7 cellular contexts compared by ENCODE assay signal in genomic region chr7:151013356-151013727, GRCh38. TPM values are rescaled to one million over a fixed set of nuclear protein-coding genes. Genes with fewer than 3 reads are reported as not detected.
DNase-seq lines count a peak whose midpoint lies in the region; ATAC-seq and TF ChIP-seq lines count a peak whose summit lies in the region.
"Had no signal": no experiment of that assay in that cellular context is flagged by ENCODE, and none has a peak within 500 bp of the region (broad histone marks: within the 10 kb centered on the region; RNA-seq: fewer than 3 reads in every experiment).

No MANE protein-coding gene starts in this region.

- WGBS in hepatocyte (ENCODE audit: low lambda C conversion rate, missing lambda C conversion rate): 25% methylated on average over 3 of the region's 25 CpGs

- H3K36me3 Mint-ChIP-seq in natural killer cell: no peaks in the 10 kb centered on the region
- H3K36me3 Mint-ChIP-seq in natural killer cell treated with Interleukin-12 subunit alpha and Interleukin-12 subunit beta and Interleukin-15 and Interleukin-18, amount 100 ng/mL, for 72 hours: no peaks in the 10 kb centered on the region

- H3K4me1 ChIP-seq in hepatocyte (ENCODE audit: insufficient read depth): peaks cover 37% of the 10 kb centered on the region

- H3K4me3 ChIP-seq in hepatocyte: no peak overlapping the region

- peak overlapping the region; percentile 67 for H3K4me3 Mint-ChIP-seq in natural killer cell
- H3K4me3 Mint-ChIP-seq in natural killer cell treated with Interleukin-12 subunit alpha and Interleukin-12 subunit beta and Interleukin-15 and Interleukin-18, amount 100 ng/mL, for 72 hours: no peak overlapping the region

- intact Hi-C loops in natural killer cell (cut with micrococcal nuclease): loop anchor here (1.0 to 10.0 kb wide), 3 partner anchors 36 to 349 kb away; partner anchors contain the start of gene KCNH2

- TF ChIP-seq CTCF in natural killer cell (IDR thresholded peaks at IDR 0.05): no peak
- no peak for TF ChIP-seq CTCF in hepatocyte (IDR thresholded peaks at IDR 0.05; ENCODE audit: poor library complexity)

- no peaks in the 10 kb centered on the region for H3K79me2 ChIP-seq in hepatocyte

- H3K9me3 ChIP-seq in hepatocyte (ENCODE audit: low read depth): no peaks in the 10 kb centered on the region

- peaks cover 56 to 84% of the 10 kb centered on the region in 2 donors for H3K4me1 Mint-ChIP-seq in natural killer cell
- peaks cover 39 to 48% of the 10 kb centered on the region in 2 donors for H3K4me1 Mint-ChIP-seq in natural killer cell treated with Interleukin-12 subunit alpha and Interleukin-12 subunit beta and Interleukin-15 and Interleukin-18, amount 100 ng/mL, for 72 hours (ENCODE audit: low read depth in 2 of 2)

- peak overlapping the region; percentile 79 for H3K27ac ChIP-seq in hepatocyte

- H4K20me1 ChIP-seq in hepatocyte (ENCODE audit: insufficient read depth, poor library complexity, severe bottlenecking): no peaks in the 10 kb centered on the region

- H3K36me3 ChIP-seq in hepatocyte (replicated peaks; ENCODE audit: insufficient read depth, low read depth): no peaks in the 10 kb centered on the region

- peaks cover 8% of the 10 kb centered on the region for H3K27me3 ChIP-seq in hepatocyte

- DNase-seq in natural killer cell (no peak), hepatocyte (ENCODE audit: low spot score) (no peak), cortex of kidney (lab: John Stamatoyannopoulos, UW) (no peak)
- no peak for DNase-seq in natural killer cell treated with Interleukin-12 subunit alpha and Interleukin-12 subunit beta and Interleukin-15 and Interleukin-18, amount 100 ng/mL, for 72 hours (ENCODE audit: low spot score)
- no peak for DNase-seq in activated T-cell treated with anti-CD3 and anti-CD28 coated beads, Interleukin-2, amount 50 U/mL, for 1 hour

- H3K9me2 ChIP-seq in hepatocyte (replicated peaks; ENCODE audit: insufficient read depth): no peaks in the 10 kb centered on the region

- peaks cover 0 to 13% of the 10 kb centered on the region in 2 donors for H3K27me3 Mint-ChIP-seq in natural killer cell (ENCODE audit: low read depth in 2 of 2)
- peaks cover 7 to 8% of the 10 kb centered on the region in 2 donors for H3K27me3 Mint-ChIP-seq in natural killer cell treated with Interleukin-12 subunit alpha and Interleukin-12 subunit beta and Interleukin-15 and Interleukin-18, amount 100 ng/mL, for 72 hours

- H3K27ac Mint-ChIP-seq in natural killer cell: peak overlapping the region; percentile 94 to 95
- H3K27ac Mint-ChIP-seq in natural killer cell treated with Interleukin-12 subunit alpha and Interleukin-12 subunit beta and Interleukin-15 and Interleukin-18, amount 100 ng/mL, for 72 hours: no peak overlapping the region

- no peaks in the 10 kb centered on the region for H3K9me3 Mint-ChIP-seq in natural killer cell
- H3K9me3 Mint-ChIP-seq in natural killer cell treated with Interleukin-12 subunit alpha and Interleukin-12 subunit beta and Interleukin-15 and Interleukin-18, amount 100 ng/mL, for 72 hours: no peaks in the 10 kb centered on the region
- H3K9me3 Mint-ChIP-seq: nephron had no signal

- H2AFZ ChIP-seq in hepatocyte: no peak overlapping the region

- ATAC-seq in natural killer cell (no peak), HG03025 (IDR thresholded peaks at IDR 0.05; ENCODE audit: low FRiP score, unreplicated experiment) (no peak)
- no peak for ATAC-seq in natural killer cell treated with Interleukin-12 subunit alpha and Interleukin-12 subunit beta and Interleukin-15 and Interleukin-18, amount 100 ng/mL, for 72 hours

- H3K4me2 ChIP-seq in hepatocyte: peak overlapping the region; percentile 78

RNA-seq across cellular contexts. Expression of gene ATG9B, which starts 11.0 kb away (rescaled TPM):
- total RNA-seq in natural killer cell: 1 to 10 TPM; 4.4 to 4.6 (median 4.5) TPM
- total RNA-seq in natural killer cell treated with Interleukin-12 subunit alpha and Interleukin-12 subunit beta and Interleukin-15 and Interleukin-18, amount 100 ng/mL, for 72 hours: 1 to 10 TPM; 2.5 to 2.7 TPM
- total RNA-seq in hepatocyte: 0.64 and 0.80 TPM in 2 replicates
- 2.4 and 13.2 TPM in 2 replicates for polyA plus RNA-seq in hepatocyte

RNA-seq across cellular contexts. Expression of gene ABCB8, which starts 14.9 kb away (rescaled TPM):
- total RNA-seq in natural killer cell: 10 to 100 TPM; 50.6 to 60.5 (median 53.7) TPM
- 10 to 100 TPM; 43.1 to 82.8 TPM for total RNA-seq in natural killer cell treated with Interleukin-12 subunit alpha and Interleukin-12 subunit beta and Interleukin-15 and Interleukin-18, amount 100 ng/mL, for 72 hours
- total RNA-seq in hepatocyte: 22.6 and 24.4 TPM in 2 replicates
- polyA plus RNA-seq in hepatocyte: 32.6 and 41.2 TPM in 2 replicates

RNA-seq across cellular contexts. Expression of gene NOS3, which starts 22.5 kb away (rescaled TPM):
- total RNA-seq in natural killer cell (1 to 10 TPM; 2.6 to 5.9 (median 3.8) TPM), hepatocyte (8.1 and 9.8 TPM in 2 replicates)
- total RNA-seq in natural killer cell treated with Interleukin-12 subunit alpha and Interleukin-12 subunit beta and Interleukin-15 and Interleukin-18, amount 100 ng/mL, for 72 hours: 1 to 10 TPM; 1.2 to 8.0 TPM
- polyA plus RNA-seq in hepatocyte: 15.3 and 17.4 TPM in 2 replicates

RNA-seq across cellular contexts. Expression of gene ASIC3, which starts 35.0 kb away (rescaled TPM):
- total RNA-seq in natural killer cell (1 to 10 TPM; 5.7 to 7.9 (median 5.9) TPM), hepatocyte (2.9 and 4.5 TPM in 2 replicates)
- 1 to 10 TPM; 2.8 to 4.7 TPM for total RNA-seq in natural killer cell treated with Interleukin-12 subunit alpha and Interleukin-12 subunit beta and Interleukin-15 and Interleukin-18, amount 100 ng/mL, for 72 hours
- polyA plus RNA-seq in hepatocyte: 2.1 and 7.0 TPM in 2 replicates

RNA-seq across cellular contexts. Expression of gene KCNH2, which starts 35.2 kb away (rescaled TPM):
- total RNA-seq in natural killer cell (under 1 TPM in 2 of 3 donors, not detected in 1; 0.39 to 0.60 TPM), hepatocyte (8.4 and 9.4 TPM in 2 replicates)
- total RNA-seq in natural killer cell treated with Interleukin-12 subunit alpha and Interleukin-12 subunit beta and Interleukin-15 and Interleukin-18, amount 100 ng/mL, for 72 hours: under 1 TPM in 1 of 2 donors, not detected in 1; 0.22 TPM
- 9.1 and 11.3 TPM in 2 replicates for polyA plus RNA-seq in hepatocyte

Comparison
In these comparisons a context has a peak if more than half of its experiments do, and no peak if none do; other contexts are left out.
1. H3K27ac Mint-ChIP-seq: peak in natural killer cell (2 of 2); none in natural killer cell treated with Interleukin-12 subunit alpha and Interleukin-12 subunit beta and Interleukin-15 and Interleukin-18, amount 100 ng/mL, for 72 hours (0 of 2).